Comparison of ENCODE assay signal across 1 cellular context in the genomic region with DNA sequence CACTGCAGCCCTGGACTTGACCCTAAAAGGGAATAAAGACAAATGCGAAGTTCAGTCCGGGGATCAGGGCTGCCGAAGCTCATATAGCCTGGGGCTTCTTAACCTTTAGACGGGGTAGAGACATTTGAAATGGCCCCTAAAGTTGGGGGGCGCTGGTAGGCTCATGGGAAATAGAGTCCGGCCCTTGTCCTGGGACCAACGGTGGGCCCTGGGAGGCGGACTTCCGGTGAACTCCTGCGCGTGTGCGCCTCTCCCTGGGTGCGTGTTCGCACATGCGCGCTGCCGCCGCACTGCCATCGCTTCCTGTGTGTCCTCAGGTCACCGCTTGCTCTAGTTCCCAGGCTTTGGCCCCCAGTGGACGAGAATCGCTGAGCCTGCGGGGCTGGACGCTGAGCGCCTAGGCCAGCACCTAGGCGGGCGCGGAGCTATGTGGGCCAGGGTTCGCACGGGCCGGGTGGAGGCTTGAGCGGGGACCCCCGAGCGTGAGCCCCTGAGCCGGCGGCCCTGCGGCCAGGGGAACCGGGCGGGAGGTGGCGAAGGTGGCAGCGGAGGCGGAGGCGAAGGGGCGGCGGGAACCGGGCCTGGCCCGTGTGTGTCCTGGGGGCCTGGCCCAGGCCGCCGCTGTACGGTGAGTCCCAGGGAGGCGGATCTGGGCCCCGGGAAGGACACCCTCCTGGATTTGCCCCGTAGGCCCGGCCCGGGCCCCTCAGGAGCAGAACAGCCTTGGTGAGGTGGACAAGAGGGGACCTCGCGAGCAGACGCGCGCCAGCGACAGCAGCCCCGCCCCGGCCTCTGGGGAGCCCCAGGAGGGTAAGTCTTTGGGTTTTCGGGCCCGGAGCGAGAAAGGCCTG.
TF ChIP-seq lines count a peak whose summit lies in the region.

No MANE protein-coding gene starts in this region.

TF ChIP-seq in HepG2, 621 proteins besides CTCF, POLR2A, EP300 and RAD21 (continued from another document and continues in another):
- TF ChIP-seq, protein P1, sequence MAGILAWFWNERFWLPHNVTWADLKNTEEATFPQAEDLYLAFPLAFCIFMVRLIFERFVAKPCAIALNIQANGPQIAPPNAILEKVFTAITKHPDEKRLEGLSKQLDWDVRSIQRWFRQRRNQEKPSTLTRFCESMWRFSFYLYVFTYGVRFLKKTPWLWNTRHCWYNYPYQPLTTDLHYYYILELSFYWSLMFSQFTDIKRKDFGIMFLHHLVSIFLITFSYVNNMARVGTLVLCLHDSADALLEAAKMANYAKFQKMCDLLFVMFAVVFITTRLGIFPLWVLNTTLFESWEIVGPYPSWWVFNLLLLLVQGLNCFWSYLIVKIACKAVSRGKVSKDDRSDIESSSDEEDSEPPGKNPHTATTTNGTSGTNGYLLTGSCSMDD (CRISPR knock-in tag; IDR thresholded peaks at IDR 0.05) = no peak
- TF ChIP-seq, protein P2, sequence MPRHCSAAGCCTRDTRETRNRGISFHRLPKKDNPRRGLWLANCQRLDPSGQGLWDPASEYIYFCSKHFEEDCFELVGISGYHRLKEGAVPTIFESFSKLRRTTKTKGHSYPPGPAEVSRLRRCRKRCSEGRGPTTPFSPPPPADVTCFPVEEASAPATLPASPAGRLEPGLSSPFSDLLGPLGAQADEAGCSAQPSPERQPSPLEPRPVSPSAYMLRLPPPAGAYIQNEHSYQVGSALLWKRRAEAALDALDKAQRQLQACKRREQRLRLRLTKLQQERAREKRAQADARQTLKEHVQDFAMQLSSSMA (CRISPR knock-in tag; IDR thresholded peaks at IDR 0.05) = 0 out of 2 replicates have a peak, but pooled peaks have one; percentile 21
- TF ChIP-seq, protein P3, sequence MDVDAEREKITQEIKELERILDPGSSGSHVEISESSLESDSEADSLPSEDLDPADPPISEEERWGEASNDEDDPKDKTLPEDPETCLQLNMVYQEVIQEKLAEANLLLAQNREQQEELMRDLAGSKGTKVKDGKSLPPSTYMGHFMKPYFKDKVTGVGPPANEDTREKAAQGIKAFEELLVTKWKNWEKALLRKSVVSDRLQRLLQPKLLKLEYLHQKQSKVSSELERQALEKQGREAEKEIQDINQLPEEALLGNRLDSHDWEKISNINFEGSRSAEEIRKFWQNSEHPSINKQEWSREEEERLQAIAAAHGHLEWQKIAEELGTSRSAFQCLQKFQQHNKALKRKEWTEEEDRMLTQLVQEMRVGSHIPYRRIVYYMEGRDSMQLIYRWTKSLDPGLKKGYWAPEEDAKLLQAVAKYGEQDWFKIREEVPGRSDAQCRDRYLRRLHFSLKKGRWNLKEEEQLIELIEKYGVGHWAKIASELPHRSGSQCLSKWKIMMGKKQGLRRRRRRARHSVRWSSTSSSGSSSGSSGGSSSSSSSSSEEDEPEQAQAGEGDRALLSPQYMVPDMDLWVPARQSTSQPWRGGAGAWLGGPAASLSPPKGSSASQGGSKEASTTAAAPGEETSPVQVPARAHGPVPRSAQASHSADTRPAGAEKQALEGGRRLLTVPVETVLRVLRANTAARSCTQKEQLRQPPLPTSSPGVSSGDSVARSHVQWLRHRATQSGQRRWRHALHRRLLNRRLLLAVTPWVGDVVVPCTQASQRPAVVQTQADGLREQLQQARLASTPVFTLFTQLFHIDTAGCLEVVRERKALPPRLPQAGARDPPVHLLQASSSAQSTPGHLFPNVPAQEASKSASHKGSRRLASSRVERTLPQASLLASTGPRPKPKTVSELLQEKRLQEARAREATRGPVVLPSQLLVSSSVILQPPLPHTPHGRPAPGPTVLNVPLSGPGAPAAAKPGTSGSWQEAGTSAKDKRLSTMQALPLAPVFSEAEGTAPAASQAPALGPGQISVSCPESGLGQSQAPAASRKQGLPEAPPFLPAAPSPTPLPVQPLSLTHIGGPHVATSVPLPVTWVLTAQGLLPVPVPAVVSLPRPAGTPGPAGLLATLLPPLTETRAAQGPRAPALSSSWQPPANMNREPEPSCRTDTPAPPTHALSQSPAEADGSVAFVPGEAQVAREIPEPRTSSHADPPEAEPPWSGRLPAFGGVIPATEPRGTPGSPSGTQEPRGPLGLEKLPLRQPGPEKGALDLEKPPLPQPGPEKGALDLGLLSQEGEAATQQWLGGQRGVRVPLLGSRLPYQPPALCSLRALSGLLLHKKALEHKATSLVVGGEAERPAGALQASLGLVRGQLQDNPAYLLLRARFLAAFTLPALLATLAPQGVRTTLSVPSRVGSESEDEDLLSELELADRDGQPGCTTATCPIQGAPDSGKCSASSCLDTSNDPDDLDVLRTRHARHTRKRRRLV (CRISPR knock-in tag; IDR thresholded peaks at IDR 0.05) = 0 out of 2 replicates have a peak, but pooled peaks have one; percentile 31
- peak; percentile 87; the same call in 1 of the 2 replicates for TF ChIP-seq ZNF230 (CRISPR knock-in tag; IDR thresholded peaks at IDR 0.05)
- TF ChIP-seq MEIS1 (CRISPR knock-in tag; IDR thresholded peaks at IDR 0.05; ENCODE audit: borderline replicate concordance) = no peak
- no peak for TF ChIP-seq RAD51 (IDR thresholded peaks at IDR 0.05; ENCODE audit: borderline replicate concordance)
- peak; percentile 82 for TF ChIP-seq ZNF768 (CRISPR knock-in tag; IDR thresholded peaks at IDR 0.05)
- no peak for TF ChIP-seq PAF1 (CRISPR knock-in tag; IDR thresholded peaks at IDR 0.05)
- TF ChIP-seq ZNF451 (CRISPR knock-in tag; IDR thresholded peaks at IDR 0.05) = no peak
- TF ChIP-seq, protein P4, sequence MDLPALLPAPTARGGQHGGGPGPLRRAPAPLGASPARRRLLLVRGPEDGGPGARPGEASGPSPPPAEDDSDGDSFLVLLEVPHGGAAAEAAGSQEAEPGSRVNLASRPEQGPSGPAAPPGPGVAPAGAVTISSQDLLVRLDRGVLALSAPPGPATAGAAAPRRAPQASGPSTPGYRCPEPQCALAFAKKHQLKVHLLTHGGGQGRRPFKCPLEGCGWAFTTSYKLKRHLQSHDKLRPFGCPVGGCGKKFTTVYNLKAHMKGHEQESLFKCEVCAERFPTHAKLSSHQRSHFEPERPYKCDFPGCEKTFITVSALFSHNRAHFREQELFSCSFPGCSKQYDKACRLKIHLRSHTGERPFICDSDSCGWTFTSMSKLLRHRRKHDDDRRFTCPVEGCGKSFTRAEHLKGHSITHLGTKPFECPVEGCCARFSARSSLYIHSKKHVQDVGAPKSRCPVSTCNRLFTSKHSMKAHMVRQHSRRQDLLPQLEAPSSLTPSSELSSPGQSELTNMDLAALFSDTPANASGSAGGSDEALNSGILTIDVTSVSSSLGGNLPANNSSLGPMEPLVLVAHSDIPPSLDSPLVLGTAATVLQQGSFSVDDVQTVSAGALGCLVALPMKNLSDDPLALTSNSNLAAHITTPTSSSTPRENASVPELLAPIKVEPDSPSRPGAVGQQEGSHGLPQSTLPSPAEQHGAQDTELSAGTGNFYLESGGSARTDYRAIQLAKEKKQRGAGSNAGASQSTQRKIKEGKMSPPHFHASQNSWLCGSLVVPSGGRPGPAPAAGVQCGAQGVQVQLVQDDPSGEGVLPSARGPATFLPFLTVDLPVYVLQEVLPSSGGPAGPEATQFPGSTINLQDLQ (CRISPR knock-in tag; IDR thresholded peaks at IDR 0.05) = no peak; the same call in 1 of the 2 replicates
- peak; percentile 51; the same call in 1 of the 2 replicates for TF ChIP-seq PPARG (CRISPR knock-in tag; conservative IDR thresholded peaks at IDR 0.05)
- no peak for TF ChIP-seq HMG20B (CRISPR knock-in tag; conservative IDR thresholded peaks at IDR 0.05)
- TF ChIP-seq, protein P5, sequence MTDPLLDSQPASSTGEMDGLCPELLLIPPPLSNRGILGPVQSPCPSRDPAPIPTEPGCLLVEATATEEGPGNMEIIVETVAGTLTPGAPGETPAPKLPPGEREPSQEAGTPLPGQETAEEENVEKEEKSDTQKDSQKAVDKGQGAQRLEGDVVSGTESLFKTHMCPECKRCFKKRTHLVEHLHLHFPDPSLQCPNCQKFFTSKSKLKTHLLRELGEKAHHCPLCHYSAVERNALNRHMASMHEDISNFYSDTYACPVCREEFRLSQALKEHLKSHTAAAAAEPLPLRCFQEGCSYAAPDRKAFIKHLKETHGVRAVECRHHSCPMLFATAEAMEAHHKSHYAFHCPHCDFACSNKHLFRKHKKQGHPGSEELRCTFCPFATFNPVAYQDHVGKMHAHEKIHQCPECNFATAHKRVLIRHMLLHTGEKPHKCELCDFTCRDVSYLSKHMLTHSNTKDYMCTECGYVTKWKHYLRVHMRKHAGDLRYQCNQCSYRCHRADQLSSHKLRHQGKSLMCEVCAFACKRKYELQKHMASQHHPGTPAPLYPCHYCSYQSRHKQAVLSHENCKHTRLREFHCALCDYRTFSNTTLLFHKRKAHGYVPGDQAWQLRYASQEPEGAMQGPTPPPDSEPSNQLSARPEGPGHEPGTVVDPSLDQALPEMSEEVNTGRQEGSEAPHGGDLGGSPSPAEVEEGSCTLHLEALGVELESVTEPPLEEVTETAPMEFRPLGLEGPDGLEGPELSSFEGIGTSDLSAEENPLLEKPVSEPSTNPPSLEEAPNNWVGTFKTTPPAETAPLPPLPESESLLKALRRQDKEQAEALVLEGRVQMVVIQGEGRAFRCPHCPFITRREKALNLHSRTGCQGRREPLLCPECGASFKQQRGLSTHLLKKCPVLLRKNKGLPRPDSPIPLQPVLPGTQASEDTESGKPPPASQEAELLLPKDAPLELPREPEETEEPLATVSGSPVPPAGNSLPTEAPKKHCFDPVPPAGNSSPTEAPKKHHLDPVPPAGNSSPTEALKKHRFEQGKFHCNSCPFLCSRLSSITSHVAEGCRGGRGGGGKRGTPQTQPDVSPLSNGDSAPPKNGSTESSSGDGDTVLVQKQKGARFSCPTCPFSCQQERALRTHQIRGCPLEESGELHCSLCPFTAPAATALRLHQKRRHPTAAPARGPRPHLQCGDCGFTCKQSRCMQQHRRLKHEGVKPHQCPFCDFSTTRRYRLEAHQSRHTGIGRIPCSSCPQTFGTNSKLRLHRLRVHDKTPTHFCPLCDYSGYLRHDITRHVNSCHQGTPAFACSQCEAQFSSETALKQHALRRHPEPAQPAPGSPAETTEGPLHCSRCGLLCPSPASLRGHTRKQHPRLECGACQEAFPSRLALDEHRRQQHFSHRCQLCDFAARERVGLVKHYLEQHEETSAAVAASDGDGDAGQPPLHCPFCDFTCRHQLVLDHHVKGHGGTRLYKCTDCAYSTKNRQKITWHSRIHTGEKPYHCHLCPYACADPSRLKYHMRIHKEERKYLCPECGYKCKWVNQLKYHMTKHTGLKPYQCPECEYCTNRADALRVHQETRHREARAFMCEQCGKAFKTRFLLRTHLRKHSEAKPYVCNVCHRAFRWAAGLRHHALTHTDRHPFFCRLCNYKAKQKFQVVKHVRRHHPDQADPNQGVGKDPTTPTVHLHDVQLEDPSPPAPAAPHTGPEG (CRISPR knock-in tag; IDR thresholded peaks at IDR 0.05) = peak; percentile 65; the same call in 1 of the 2 replicates
- TF ChIP-seq ZNF564 (CRISPR knock-in tag; IDR thresholded peaks at IDR 0.05) = peak; percentile 79; the same call in 1 of the 2 replicates
- TF ChIP-seq RXRA (CRISPR knock-in tag; IDR thresholded peaks at IDR 0.05) = peak; percentile 99
- TF ChIP-seq MTF1 (CRISPR knock-in tag; IDR thresholded peaks at IDR 0.05) = no peak
- TF ChIP-seq, protein P6, sequence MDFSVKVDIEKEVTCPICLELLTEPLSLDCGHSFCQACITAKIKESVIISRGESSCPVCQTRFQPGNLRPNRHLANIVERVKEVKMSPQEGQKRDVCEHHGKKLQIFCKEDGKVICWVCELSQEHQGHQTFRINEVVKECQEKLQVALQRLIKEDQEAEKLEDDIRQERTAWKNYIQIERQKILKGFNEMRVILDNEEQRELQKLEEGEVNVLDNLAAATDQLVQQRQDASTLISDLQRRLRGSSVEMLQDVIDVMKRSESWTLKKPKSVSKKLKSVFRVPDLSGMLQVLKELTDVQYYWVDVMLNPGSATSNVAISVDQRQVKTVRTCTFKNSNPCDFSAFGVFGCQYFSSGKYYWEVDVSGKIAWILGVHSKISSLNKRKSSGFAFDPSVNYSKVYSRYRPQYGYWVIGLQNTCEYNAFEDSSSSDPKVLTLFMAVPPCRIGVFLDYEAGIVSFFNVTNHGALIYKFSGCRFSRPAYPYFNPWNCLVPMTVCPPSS (IDR thresholded peaks at IDR 0.05) = no peak
- 0 out of 2 replicates have a peak, but pooled peaks have one; percentile 40 for TF ChIP-seq ZNF256 (CRISPR knock-in tag; conservative IDR thresholded peaks at IDR 0.05)
- TF ChIP-seq, protein P7, sequence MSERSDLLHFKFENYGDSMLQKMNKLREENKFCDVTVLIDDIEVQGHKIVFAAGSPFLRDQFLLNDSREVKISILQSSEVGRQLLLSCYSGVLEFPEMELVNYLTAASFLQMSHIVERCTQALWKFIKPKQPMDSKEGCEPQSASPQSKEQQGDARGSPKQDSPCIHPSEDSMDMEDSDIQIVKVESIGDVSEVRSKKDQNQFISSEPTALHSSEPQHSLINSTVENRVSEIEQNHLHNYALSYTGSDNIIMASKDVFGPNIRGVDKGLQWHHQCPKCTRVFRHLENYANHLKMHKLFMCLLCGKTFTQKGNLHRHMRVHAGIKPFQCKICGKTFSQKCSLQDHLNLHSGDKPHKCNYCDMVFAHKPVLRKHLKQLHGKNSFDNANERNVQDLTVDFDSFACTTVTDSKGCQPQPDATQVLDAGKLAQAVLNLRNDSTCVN (CRISPR knock-in tag; IDR thresholded peaks at IDR 0.05; ENCODE audit: borderline replicate concordance) = no peak
- TF ChIP-seq ZNF558 (CRISPR knock-in tag; IDR thresholded peaks at IDR 0.05; ENCODE audit: borderline replicate concordance) = peak; percentile 12; the same call in 1 of the 2 replicates
- no peak for TF ChIP-seq XRCC5 (optimal IDR thresholded peaks at IDR 0.05; ENCODE audit: low read length)
- no peak for TF ChIP-seq PRPF4 (IDR thresholded peaks at IDR 0.05; ENCODE audit: low read depth, low read length, poor library complexity, severe bottlenecking)
- no peak for TF ChIP-seq ZFP36 (IDR thresholded peaks at IDR 0.05; ENCODE audit: borderline replicate concordance, low read depth, low read length, partially characterized antibody)
- TF ChIP-seq, protein P8, sequence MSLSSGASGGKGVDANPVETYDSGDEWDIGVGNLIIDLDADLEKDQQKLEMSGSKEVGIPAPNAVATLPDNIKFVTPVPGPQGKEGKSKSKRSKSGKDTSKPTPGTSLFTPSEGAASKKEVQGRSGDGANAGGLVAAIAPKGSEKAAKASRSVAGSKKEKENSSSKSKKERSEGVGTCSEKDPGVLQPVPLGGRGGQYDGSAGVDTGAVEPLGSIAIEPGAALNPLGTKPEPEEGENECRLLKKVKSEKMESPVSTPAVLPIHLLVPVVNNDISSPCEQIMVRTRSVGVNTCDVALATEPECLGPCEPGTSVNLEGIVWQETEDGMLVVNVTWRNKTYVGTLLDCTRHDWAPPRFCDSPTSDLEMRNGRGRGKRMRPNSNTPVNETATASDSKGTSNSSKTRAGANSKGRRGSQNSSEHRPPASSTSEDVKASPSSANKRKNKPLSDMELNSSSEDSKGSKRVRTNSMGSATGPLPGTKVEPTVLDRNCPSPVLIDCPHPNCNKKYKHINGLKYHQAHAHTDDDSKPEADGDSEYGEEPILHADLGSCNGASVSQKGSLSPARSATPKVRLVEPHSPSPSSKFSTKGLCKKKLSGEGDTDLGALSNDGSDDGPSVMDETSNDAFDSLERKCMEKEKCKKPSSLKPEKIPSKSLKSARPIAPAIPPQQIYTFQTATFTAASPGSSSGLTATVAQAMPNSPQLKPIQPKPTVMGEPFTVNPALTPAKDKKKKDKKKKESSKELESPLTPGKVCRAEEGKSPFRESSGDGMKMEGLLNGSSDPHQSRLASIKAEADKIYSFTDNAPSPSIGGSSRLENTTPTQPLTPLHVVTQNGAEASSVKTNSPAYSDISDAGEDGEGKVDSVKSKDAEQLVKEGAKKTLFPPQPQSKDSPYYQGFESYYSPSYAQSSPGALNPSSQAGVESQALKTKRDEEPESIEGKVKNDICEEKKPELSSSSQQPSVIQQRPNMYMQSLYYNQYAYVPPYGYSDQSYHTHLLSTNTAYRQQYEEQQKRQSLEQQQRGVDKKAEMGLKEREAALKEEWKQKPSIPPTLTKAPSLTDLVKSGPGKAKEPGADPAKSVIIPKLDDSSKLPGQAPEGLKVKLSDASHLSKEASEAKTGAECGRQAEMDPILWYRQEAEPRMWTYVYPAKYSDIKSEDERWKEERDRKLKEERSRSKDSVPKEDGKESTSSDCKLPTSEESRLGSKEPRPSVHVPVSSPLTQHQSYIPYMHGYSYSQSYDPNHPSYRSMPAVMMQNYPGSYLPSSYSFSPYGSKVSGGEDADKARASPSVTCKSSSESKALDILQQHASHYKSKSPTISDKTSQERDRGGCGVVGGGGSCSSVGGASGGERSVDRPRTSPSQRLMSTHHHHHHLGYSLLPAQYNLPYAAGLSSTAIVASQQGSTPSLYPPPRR (CRISPR knock-in tag; IDR thresholded peaks at IDR 0.05; ENCODE audit: borderline replicate concordance) = peak; percentile 23; the same call in 1 of the 2 replicates
- TF ChIP-seq RBFOX2 (IDR thresholded peaks at IDR 0.05; ENCODE audit: low read depth, low read length) = peak; percentile 97
